Comparison of ENCODE assay signal across 3 cellular contexts in the genomic region with DNA sequence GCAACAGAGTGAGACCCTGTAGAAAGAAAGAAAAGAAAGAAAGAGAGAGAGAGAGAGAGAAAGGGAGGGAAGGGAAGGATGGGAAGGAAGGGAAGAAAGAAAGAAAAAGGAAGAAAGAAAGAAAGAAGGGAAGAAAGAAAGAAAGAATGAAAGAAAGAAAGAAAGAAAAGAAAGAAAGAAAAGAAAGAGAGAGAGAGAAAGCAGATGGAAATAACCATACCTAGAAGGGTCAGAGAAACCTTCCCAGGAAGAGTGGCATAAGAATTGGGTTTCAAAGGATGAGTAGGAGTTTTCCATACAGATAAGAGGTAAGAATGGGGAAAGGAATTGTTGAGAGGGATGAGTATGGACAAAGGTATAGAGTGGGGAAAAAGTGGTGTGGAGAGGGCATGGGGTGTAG.
TF ChIP-seq lines count a peak whose summit lies in the region.

No MANE protein-coding gene starts in this region.

TF ChIP-seq in HepG2, 621 proteins besides CTCF, POLR2A, EP300 and RAD21 (continues in another document):
- TF ChIP-seq NFRKB (IDR thresholded peaks at IDR 0.05) (0 out of 2 replicates have a peak, but pooled peaks have one; percentile 30), ZNF746 (CRISPR knock-in tag; IDR thresholded peaks at IDR 0.05) (no peak), DPF2 (CRISPR knock-in tag; IDR thresholded peaks at IDR 0.05; ENCODE audit: borderline replicate concordance, low read depth) (no peak), ATM (IDR thresholded peaks at IDR 0.05; ENCODE audit: borderline replicate concordance) (peak; percentile 24; the same call in 1 of the 2 replicates)
- TF ChIP-seq, protein P1, sequence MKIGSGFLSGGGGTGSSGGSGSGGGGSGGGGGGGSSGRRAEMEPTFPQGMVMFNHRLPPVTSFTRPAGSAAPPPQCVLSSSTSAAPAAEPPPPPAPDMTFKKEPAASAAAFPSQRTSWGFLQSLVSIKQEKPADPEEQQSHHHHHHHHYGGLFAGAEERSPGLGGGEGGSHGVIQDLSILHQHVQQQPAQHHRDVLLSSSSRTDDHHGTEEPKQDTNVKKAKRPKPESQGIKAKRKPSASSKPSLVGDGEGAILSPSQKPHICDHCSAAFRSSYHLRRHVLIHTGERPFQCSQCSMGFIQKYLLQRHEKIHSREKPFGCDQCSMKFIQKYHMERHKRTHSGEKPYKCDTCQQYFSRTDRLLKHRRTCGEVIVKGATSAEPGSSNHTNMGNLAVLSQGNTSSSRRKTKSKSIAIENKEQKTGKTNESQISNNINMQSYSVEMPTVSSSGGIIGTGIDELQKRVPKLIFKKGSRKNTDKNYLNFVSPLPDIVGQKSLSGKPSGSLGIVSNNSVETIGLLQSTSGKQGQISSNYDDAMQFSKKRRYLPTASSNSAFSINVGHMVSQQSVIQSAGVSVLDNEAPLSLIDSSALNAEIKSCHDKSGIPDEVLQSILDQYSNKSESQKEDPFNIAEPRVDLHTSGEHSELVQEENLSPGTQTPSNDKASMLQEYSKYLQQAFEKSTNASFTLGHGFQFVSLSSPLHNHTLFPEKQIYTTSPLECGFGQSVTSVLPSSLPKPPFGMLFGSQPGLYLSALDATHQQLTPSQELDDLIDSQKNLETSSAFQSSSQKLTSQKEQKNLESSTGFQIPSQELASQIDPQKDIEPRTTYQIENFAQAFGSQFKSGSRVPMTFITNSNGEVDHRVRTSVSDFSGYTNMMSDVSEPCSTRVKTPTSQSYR (CRISPR knock-in tag; IDR thresholded peaks at IDR 0.05; ENCODE audit: borderline replicate concordance), result no peak
- TF ChIP-seq, protein P2, sequence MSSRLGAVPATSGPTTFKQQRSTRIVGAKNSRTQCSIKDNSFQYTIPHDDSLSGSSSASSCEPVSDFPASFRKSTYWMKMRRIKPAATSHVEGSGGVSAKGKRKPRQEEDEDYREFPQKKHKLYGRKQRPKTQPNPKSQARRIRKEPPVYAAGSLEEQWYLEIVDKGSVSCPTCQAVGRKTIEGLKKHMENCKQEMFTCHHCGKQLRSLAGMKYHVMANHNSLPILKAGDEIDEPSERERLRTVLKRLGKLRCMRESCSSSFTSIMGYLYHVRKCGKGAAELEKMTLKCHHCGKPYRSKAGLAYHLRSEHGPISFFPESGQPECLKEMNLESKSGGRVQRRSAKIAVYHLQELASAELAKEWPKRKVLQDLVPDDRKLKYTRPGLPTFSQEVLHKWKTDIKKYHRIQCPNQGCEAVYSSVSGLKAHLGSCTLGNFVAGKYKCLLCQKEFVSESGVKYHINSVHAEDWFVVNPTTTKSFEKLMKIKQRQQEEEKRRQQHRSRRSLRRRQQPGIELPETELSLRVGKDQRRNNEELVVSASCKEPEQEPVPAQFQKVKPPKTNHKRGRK (CRISPR knock-in tag; IDR thresholded peaks at IDR 0.05), result peak; percentile 80; the same call in 1 of the 2 replicates

TF ChIP-seq in IMR-90, 13 proteins besides CTCF, POLR2A, EP300 and RAD21:
- TF ChIP-seq CHD1 (IDR thresholded peaks at IDR 0.05; ENCODE audit: low read depth, low read length) (no peak), CEBPB (IDR thresholded peaks at IDR 0.05; ENCODE audit: low read depth, low read length) (no peak), NFE2L2 (IDR thresholded peaks at IDR 0.05; ENCODE audit: low read depth, low read length) (no peak), ELK1 (IDR thresholded peaks at IDR 0.05; ENCODE audit: borderline replicate concordance, low read depth, low read length) (no peak), RFX5 (IDR thresholded peaks at IDR 0.05; ENCODE audit: low read depth, low read length) (no peak), BHLHE40 (IDR thresholded peaks at IDR 0.05; ENCODE audit: low read depth, low read length) (no peak), MXI1 (IDR thresholded peaks at IDR 0.05; ENCODE audit: borderline replicate concordance, low read depth, low read length) (no peak), RCOR1 (IDR thresholded peaks at IDR 0.05; ENCODE audit: insufficient replicate concordance, low read length) (no peak)
TF ChIP-seq in IMR-90: peak in this region for 0.

TF ChIP-seq in K562, 482 proteins besides CTCF, POLR2A, EP300 and RAD21:
- 0 out of 4 replicates have a peak, but pooled peaks of 1 of the 2 experiments have one; percentile 31 for TF ChIP-seq HDAC1 (IDR thresholded peaks at IDR 0.05)
- TF ChIP-seq, protein P2 (tag; IDR thresholded peaks at IDR 0.05), result peak; percentile 94
- no peak for TF ChIP-seq FOS (IDR thresholded peaks at IDR 0.05; ENCODE audit: extremely low read depth, insufficient read length)
- TF ChIP-seq, protein P3, sequence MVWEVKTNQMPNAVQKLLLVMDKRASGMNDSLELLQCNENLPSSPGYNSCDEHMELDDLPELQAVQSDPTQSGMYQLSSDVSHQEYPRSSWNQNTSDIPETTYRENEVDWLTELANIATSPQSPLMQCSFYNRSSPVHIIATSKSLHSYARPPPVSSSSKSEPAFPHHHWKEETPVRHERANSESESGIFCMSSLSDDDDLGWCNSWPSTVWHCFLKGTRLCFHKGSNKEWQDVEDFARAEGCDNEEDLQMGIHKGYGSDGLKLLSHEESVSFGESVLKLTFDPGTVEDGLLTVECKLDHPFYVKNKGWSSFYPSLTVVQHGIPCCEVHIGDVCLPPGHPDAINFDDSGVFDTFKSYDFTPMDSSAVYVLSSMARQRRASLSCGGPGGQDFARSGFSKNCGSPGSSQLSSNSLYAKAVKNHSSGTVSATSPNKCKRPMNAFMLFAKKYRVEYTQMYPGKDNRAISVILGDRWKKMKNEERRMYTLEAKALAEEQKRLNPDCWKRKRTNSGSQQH (CRISPR knock-in tag; IDR thresholded peaks at IDR 0.05), result 0 out of 2 replicates have a peak, but pooled peaks have one; percentile 55
- no peak for TF ChIP-seq ZNF134 (CRISPR knock-in tag; conservative IDR thresholded peaks at IDR 0.05)
- TF ChIP-seq ELF4 (CRISPR knock-in tag; IDR thresholded peaks at IDR 0.05), result 0 out of 2 replicates have a peak, but pooled peaks have one; percentile 35
- no peak for TF ChIP-seq MAFG (tag; conservative IDR thresholded peaks at IDR 0.05)
- no peak for TF ChIP-seq IFI16 (CRISPR knock-in tag; IDR thresholded peaks at IDR 0.05)
- no peak for TF ChIP-seq NFE2 (IDR thresholded peaks at IDR 0.05; ENCODE audit: low read depth)
- TF ChIP-seq, protein P4, sequence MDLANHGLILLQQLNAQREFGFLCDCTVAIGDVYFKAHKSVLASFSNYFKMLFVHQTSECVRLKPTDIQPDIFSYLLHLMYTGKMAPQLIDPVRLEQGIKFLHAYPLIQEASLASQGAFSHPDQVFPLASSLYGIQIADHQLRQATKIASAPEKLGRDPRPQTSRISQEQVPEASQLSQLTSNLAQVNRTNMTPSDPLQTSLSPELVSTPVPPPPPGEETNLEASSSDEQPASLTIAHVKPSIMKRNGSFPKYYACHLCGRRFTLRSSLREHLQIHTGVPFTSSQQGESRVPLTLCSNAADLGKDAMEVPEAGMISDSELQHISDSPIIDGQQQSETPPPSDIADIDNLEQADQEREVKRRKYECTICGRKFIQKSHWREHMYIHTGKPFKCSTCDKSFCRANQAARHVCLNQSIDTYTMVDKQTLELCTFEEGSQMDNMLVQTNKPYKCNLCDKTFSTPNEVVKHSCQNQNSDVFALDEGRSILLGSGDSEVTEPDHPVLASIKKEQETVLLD (IDR thresholded peaks at IDR 0.05), result 0 out of 2 replicates have a peak, but pooled peaks have one; percentile 57
